ENCODE assay signal across 7 cellular contexts in the genomic region with DNA sequence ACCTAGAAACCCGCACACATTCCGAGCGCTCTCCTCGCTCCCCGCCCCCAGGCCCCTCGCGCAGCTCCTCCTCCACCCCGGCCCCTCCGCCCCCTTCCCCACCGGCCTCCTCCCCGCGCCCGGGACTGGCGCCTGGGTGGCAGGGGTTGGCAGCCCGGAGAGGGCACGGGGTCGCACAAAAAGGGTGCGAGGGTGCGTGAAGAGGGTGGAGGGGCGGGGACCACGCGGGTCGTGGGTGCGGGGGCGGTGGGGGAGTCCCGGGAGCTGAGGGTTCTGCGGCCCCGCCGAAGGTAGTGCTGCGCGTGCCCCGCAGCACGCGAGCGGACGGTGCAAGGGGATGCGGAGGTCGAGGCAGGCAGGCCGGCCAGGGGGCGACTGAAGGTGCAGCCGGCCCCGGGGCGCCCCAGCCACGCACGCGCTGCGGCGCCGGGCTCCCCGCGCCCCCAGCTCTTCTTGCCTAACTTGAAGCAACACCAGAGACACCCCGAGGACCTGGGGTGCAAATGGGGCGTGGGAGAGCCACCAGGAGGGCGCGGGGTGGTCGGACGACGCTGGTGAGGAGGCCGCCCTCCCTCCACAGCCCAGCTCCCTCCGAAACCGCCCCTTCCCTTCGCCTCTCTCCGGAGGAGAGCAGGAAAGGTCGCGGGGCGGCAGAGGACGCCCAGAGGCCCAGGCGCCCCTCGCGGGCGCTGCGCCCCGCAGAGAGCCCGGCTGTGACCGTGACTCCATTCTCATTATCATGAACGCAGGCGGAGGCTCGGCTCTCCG.
A peak's percentile ranks its signal among the peaks of the same experiment; 100 is the strongest.
DNase-seq lines count a peak whose midpoint lies in the region; ATAC-seq, FAIRE-seq and TF ChIP-seq lines count a peak whose summit lies in the region.
"Not testable (repeated sequence)": the region's sequence is repeated elsewhere in the genome, so short reads cannot be mapped to it uniquely, and the experiment has no call there.

No MANE protein-coding gene starts in this region.

- H2BK120ac ChIP-seq in H1 (replicated peaks; ENCODE audit: low read depth, low read length), result not testable (repeated sequence)

- peak overlapping the region; percentile 69 to 77 for H3K4me2 ChIP-seq in H1 (ENCODE audit: insufficient read depth in 1 of 2, low read depth in 2 of 2, low read length in 2 of 2)

- not testable (repeated sequence) for BruUV-seq in Panc1 (replicated peaks; lab: Mats Ljungman, UMichigan)

- not testable (repeated sequence) for TF ChIP-seq RAD21 in H1 (IDR thresholded peaks at IDR 0.05 in 1 of 2, conservative IDR thresholded peaks at IDR 0.05 in 1 of 2; ENCODE audit: low read depth in 2 of 2, low read length in 2 of 2)

- CTCF ChIA-PET in Panc1 (lab: Charles Lee); activated naive CD4-positive, alpha-beta T cell treated with anti-CD3 and anti-CD28 coated beads for 36 hours (lab: Charles Lee); H1 (lab: Charles Lee; ENCODE audit: partially characterized antibody): not testable (repeated sequence)

- not testable (repeated sequence) for H2BK20ac ChIP-seq in H1 (ENCODE audit: low read length)

- ATAC-seq in HG02759 (IDR thresholded peaks at IDR 0.05; ENCODE audit: unreplicated experiment), result peak; percentile 11
- peak; percentile 56 for ATAC-seq in Panc1

- not testable (repeated sequence) for H3K14ac ChIP-seq in H1 (ENCODE audit: insufficient read length)

- H3K79me2 ChIP-seq in H1 (ENCODE audit: control insufficient read depth in 1 of 2, insufficient read depth in 2 of 2, low read length in 2 of 2), result not testable (repeated sequence)

- H3K56ac ChIP-seq in H1 (replicated peaks; ENCODE audit: insufficient read length, low read depth, low read length), result not testable (repeated sequence)

- not testable (repeated sequence) for H3K4ac ChIP-seq in H1 (replicated peaks; ENCODE audit: insufficient read length, low read depth, low read length)

- not testable (repeated sequence) for H3K27me3 ChIP-seq in Panc1 (ENCODE audit: control insufficient read depth, insufficient read depth, low read length); H1 (replicated peaks in 1 of 4; ENCODE audit: control insufficient read depth in 3 of 4, extremely low read depth in 1 of 4, insufficient read depth in 3 of 4, low read length in 3 of 4)
- peaks cover 46% of the 10 kb centered on the region for H3K27me3 ChIP-seq in iPS-20b (ENCODE audit: insufficient read depth, low read length)

- H3K4me3 Mint-ChIP-seq in activated naive CD4-positive, alpha-beta T cell treated with anti-CD3 and anti-CD28 coated beads for 36 hours, result peak overlapping the region; percentile 77
- H3K4me3 Mint-ChIP-seq in nephron progenitor cell, result peak overlapping the region; percentile 82

- not testable (repeated sequence) for H4K5ac ChIP-seq in H1 (ENCODE audit: insufficient read length, low read depth, low read length)

- H3K23ac ChIP-seq in H1 (ENCODE audit: insufficient read length), result not testable (repeated sequence)

- H3K23me2 ChIP-seq in H1 (ENCODE audit: low read depth, low read length), result not testable (repeated sequence)

- WGBS in H1 (ENCODE audit: extremely low coverage in 1 of 2, insufficient coverage in 1 of 2, insufficient read length in 1 of 2, insufficient replicate concordance in 2 of 2, low coverage in 1 of 2, low lambda C conversion rate in 2 of 2, missing lambda C conversion rate in 1 of 2), 2 experiments, result 0% methylated on average over 32 of the region's 79 CpGs; no CpG with 5 or more reads in 1 of the 2 experiments

- not testable (repeated sequence) for H3K9ac ChIP-seq in H1 (replicated peaks in 1 of 4; ENCODE audit: extremely low read depth in 1 of 4, low read depth in 3 of 4, low read length in 3 of 4); iPS-20b (ENCODE audit: low read depth, low read length)

- H3K36me3 ChIP-seq in Panc1 (ENCODE audit: control insufficient read depth, insufficient read depth, low read length); H1 (ENCODE audit: control insufficient read depth in 2 of 4, insufficient read depth in 4 of 4, low read length in 3 of 4); iPS-20b (ENCODE audit: insufficient read depth, low read depth, low read length): not testable (repeated sequence)

- POLR2A ChIA-PET in Panc1 (lab: Charles Lee); H1 (lab: Charles Lee; ENCODE audit: partially characterized antibody): not testable (repeated sequence)

- not testable (repeated sequence) for TF ChIP-seq CTCF in Panc1 (IDR thresholded peaks at IDR 0.05); H1 (IDR thresholded peaks at IDR 0.05; ENCODE audit: control extremely low read depth in 1 of 3, insufficient read depth in 1 of 3, low read depth in 1 of 3, low read length in 3 of 3)
- TF ChIP-seq CTCF in nephron progenitor cell (IDR thresholded peaks at IDR 0.05), result peak; percentile 23

- DNase-seq in Panc1 (ENCODE audit: low read depth, low spot score); activated naive CD4-positive, alpha-beta T cell treated with anti-CD3 and anti-CD28 coated beads for 36 hours: not testable (repeated sequence)
- DNase-seq in H1 (ENCODE audit: low read depth in 1 of 2, low spot score in 2 of 2), result peak in 1 of 2 experiments; percentile 75
- peak; percentile 42 for DNase-seq in nephron progenitor cell
- DNase-seq in stimulated activated CD4-positive, alpha-beta T cell treated with anti-CD3 and anti-CD28 coated beads, Interleukin-15, amount 100 ng/mL, for 24 hours, result peak; percentile 18

- H2BK12ac ChIP-seq in H1 (ENCODE audit: low read depth, low read length), result not testable (repeated sequence)

- H4K8ac ChIP-seq in H1 (ENCODE audit: extremely low read depth, insufficient read depth, low read length), result 0 out of 2 replicates have a peak overlapping the region, but pooled peaks have one; percentile 51

- not testable (repeated sequence) for H3K9me3 ChIP-seq in Panc1 (ENCODE audit: control insufficient read depth, insufficient read depth, low read depth, low read length); H1 (ENCODE audit: insufficient read depth in 2 of 2, low read depth in 1 of 2, low read length in 1 of 2); iPS-20b (ENCODE audit: insufficient read depth, low read depth, low read length)

- H2AK5ac ChIP-seq in H1 (ENCODE audit: low read depth, low read length), result not testable (repeated sequence)

- FAIRE-seq in H1 (lab: Jason Lieb, UNC), result not testable (repeated sequence)

- H2BK5ac ChIP-seq in H1 (ENCODE audit: low read depth, low read length), result not testable (repeated sequence)

- in situ Hi-C loops in Panc1 (cut with HindIII; ENCODE audit: low pct_unique_long_range_greater_than_20kb, low sequenced_read_pairs), result not testable (repeated sequence)

- H3K4me1 ChIP-seq in Panc1 (ENCODE audit: control insufficient read depth, insufficient read depth, low read length); H1 (replicated peaks in 1 of 4; ENCODE audit: control insufficient read depth in 3 of 4, insufficient read depth in 4 of 4, low read length in 3 of 4); iPS-20b (ENCODE audit: insufficient read depth, low read length): not testable (repeated sequence)

- not testable (repeated sequence) for H4K91ac ChIP-seq in H1 (replicated peaks; ENCODE audit: insufficient read length, low read length)

- peak overlapping the region; percentile 15 to 39 for H3K4me3 ChIP-seq in Panc1 (ENCODE audit: low read depth in 2 of 2, low read length in 2 of 2)
- peak overlapping the region; percentile 27 to 59 (median 31) for H3K4me3 ChIP-seq in H1 (ENCODE audit: extremely low read depth in 1 of 4, insufficient read depth in 2 of 4, low read depth in 3 of 4, low read length in 4 of 4)
- peak overlapping the region; percentile 58; the same call in 1 of the 2 replicates for H3K4me3 ChIP-seq in iPS-20b (ENCODE audit: low read length)

- H2AFZ ChIP-seq in H1 (ENCODE audit: low read length), result not testable (repeated sequence)

- not testable (repeated sequence) for H4K20me1 ChIP-seq in H1 (replicated peaks in 1 of 2; ENCODE audit: control insufficient read depth in 1 of 2, insufficient read depth in 2 of 2, low read length in 2 of 2)

- not testable (repeated sequence) for H2BK15ac ChIP-seq in H1 (ENCODE audit: low read length)

- H3K4me1 Mint-ChIP-seq in activated naive CD4-positive, alpha-beta T cell treated with anti-CD3 and anti-CD28 coated beads for 36 hours (ENCODE audit: low read depth), result peaks cover 16% of the 10 kb centered on the region
- peaks cover 12% of the 10 kb centered on the region for H3K4me1 Mint-ChIP-seq in nephron progenitor cell

- H3K27me3 Mint-ChIP-seq in activated naive CD4-positive, alpha-beta T cell treated with anti-CD3 and anti-CD28 coated beads for 36 hours (ENCODE audit: low read depth), result peaks cover 17% of the 10 kb centered on the region
- H3K27me3 Mint-ChIP-seq in nephron progenitor cell (ENCODE audit: low read depth, poor library complexity), result peaks cover 34% of the 10 kb centered on the region

- not testable (repeated sequence) for H3K79me1 ChIP-seq in H1 (ENCODE audit: low read depth, low read length)

- H3K36me3 Mint-ChIP-seq in activated naive CD4-positive, alpha-beta T cell treated with anti-CD3 and anti-CD28 coated beads for 36 hours (ENCODE audit: low read depth); nephron progenitor cell (ENCODE audit: low read depth): not testable (repeated sequence)

- not testable (repeated sequence) for TF ChIP-seq EP300 in H1 (IDR thresholded peaks at IDR 0.05; ENCODE audit: borderline replicate concordance in 1 of 2, low read depth in 2 of 2, low read length in 2 of 2)

- H3K9me3 Mint-ChIP-seq in activated naive CD4-positive, alpha-beta T cell treated with anti-CD3 and anti-CD28 coated beads for 36 hours; nephron progenitor cell: not testable (repeated sequence)

- not testable (repeated sequence) for TF ChIP-seq POLR2A in H1 (IDR thresholded peaks at IDR 0.05; ENCODE audit: control extremely low read depth in 1 of 2, low read depth in 2 of 2, low read length in 2 of 2)

- not testable (repeated sequence) for H3K27ac ChIP-seq in Panc1 (ENCODE audit: low read length); H1 (ENCODE audit: low read depth, low read length); iPS-20b (ENCODE audit: low read length)

- 0 out of 2 replicates have a peak overlapping the region, but pooled peaks have one; percentile 71 for H3K18ac ChIP-seq in H1 (ENCODE audit: extremely low read depth, low read length)

- intact Hi-C loops in Panc1 (cut with micrococcal nuclease; ENCODE audit: unreplicated experiment), result loop anchor here (5.0 kb wide), 1 partner anchor 166 kb away; no protein-coding TSS in a partner anchor
- intact Hi-C loops in activated naive CD4-positive, alpha-beta T cell treated with anti-CD3 and anti-CD28 coated beads for 36 hours (cut with micrococcal nuclease), result loop anchor here (10.0 kb wide), 1 partner anchor 244 kb away; no protein-coding TSS in a partner anchor

- H3K27ac Mint-ChIP-seq in activated naive CD4-positive, alpha-beta T cell treated with anti-CD3 and anti-CD28 coated beads for 36 hours; nephron progenitor cell: not testable (repeated sequence)
